In the genomic region with DNA sequence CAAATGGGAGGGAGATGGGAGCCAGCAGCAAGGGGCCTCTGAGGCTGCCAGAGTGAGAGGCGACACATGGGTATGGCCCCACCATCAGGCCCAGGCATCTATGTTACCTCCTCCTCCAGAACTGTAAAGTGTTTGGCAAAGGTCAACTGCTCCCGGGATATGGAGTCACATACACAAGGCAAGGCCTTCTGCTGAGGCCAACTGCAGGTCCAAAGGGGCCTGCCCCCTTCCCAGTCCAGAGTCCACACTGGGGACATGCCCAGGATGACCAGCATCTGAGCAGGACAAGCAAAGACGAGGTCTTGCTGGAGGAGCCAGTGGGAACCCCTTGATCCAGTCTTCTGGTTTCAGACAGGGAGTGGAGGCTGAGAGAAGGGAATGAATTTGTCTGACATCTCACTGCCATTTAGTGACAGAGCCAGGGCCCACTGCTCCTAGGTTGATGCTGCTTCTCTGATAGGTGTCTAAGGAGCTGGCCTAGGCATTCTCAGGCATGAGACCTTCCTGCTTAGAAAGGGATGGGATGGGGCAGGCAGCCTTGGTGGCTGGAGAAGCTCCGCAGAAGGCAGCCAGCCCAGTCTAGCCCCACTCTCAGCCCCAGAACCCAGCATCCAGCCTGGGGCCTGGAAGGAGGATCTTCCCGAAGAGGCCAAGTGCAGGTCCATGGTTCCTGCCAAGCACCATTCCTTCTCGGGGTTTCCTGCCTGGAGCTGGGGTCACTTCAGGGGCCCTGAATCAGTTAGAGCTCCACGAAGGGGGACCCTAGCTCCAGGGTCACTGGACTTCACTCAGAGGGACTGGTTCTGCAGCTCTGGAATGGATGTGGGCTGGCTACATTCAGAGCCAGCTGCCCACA, we compare ENCODE assay signal across 17 cellular contexts. TPM values are rescaled to one million over a fixed set of nuclear protein-coding genes. Genes with fewer than 3 reads are reported as not detected.
DNase-seq lines count a peak whose midpoint lies in the region; ATAC-seq and TF ChIP-seq lines count a peak whose summit lies in the region.
"Had no signal": no experiment of that assay in that cellular context is flagged by ENCODE, and none has a peak within 500 bp of the region (broad histone marks: within the 10 kb centered on the region; RNA-seq: fewer than 3 reads in every experiment).

No MANE protein-coding gene starts in this region.

- H3K9ac ChIP-seq in BLaER1 = no peak overlapping the region
- no peak overlapping the region for H3K9ac ChIP-seq in BLaER1 treated with 17β-estradiol and CSF1 and Interleukin-3, amounts not matched to agents 10 nM and 100 nM

- H3K27ac Mint-ChIP-seq in nephron progenitor cell = peak overlapping the region; percentile 22
- H3K27ac Mint-ChIP-seq in natural killer cell = no peak overlapping the region
- H3K27ac Mint-ChIP-seq: CD4-positive, alpha-beta T cell had no signal

- intact Hi-C loops in natural killer cell (cut with micrococcal nuclease) = no loop called here

- H3K4me3 ChIP-seq in BLaER1 = no peak overlapping the region
- H3K4me3 ChIP-seq in BLaER1 treated with 17β-estradiol and CSF1 and Interleukin-3, amounts not matched to agents 10 nM and 100 nM = no peak overlapping the region
- H3K4me3 ChIP-seq: HAP-1 had no signal

- H3K9me3 Mint-ChIP-seq in nephron progenitor cell = no peaks in the 10 kb centered on the region
- H3K9me3 Mint-ChIP-seq in natural killer cell = no peaks in the 10 kb centered on the region
- H3K9me3 Mint-ChIP-seq: CD14-positive monocyte; CD4-positive, alpha-beta T cell; CD8-positive, alpha-beta memory T cell had no signal

- H3K36me3 ChIP-seq in BLaER1 = no peaks in the 10 kb centered on the region
- H3K36me3 ChIP-seq in BLaER1 treated with 17β-estradiol and CSF1 and Interleukin-3, amounts not matched to agents 10 nM and 100 nM = no peaks in the 10 kb centered on the region
- H3K36me3 ChIP-seq: HAP-1 had no signal

- H3K4me1 ChIP-seq in BLaER1 = peaks cover 67% of the 10 kb centered on the region
- peaks cover 16 to 67% (median 62%) of the 10 kb centered on the region in 10 experiments; a peak in 19 of 20 replicates for H3K4me1 ChIP-seq in BLaER1 treated with 17β-estradiol and CSF1 and Interleukin-3, amounts not matched to agents 10 nM and 100 nM
- H3K4me1 ChIP-seq: HAP-1 had no signal

- H4K20me1 ChIP-seq in BLaER1 = peaks cover 6% of the 10 kb centered on the region; the same call in 1 of the 2 replicates
- H4K20me1 ChIP-seq in BLaER1 treated with 17β-estradiol and CSF1 and Interleukin-3, amounts not matched to agents 10 nM and 100 nM = peaks cover 0 to 56% (median 0%) of the 10 kb centered on the region in 11 experiments; a peak in 8 of 22 replicates

- no peak for DNase-seq in left lobe of liver (ENCODE audit: low spot score)
- DNase-seq in nephron progenitor cell = no peak
- no peak for DNase-seq in HCEC 1CT
- no peak for DNase-seq in natural killer cell
- DNase-seq in DMS153 (lab: John Stamatoyannopoulos, UW) = no peak
- DNase-seq: CD4-positive, alpha-beta T cell; CD8-positive, alpha-beta memory T cell; DMS 273 treated with DMSO at 0.1 percent for 48 hours; DMS53; DMS79 treated with DMSO at 0.1 percent for 48 hours; GF-D8 had no signal

- H3K36me3 Mint-ChIP-seq in nephron progenitor cell (ENCODE audit: low read depth) (no peaks in the 10 kb centered on the region), natural killer cell (no peaks in the 10 kb centered on the region)
- H3K36me3 Mint-ChIP-seq: CD8-positive, alpha-beta memory T cell had no signal

- H3K4me3 Mint-ChIP-seq in nephron progenitor cell = no peak overlapping the region
- H3K4me3 Mint-ChIP-seq in natural killer cell = no peak overlapping the region
- H3K4me3 Mint-ChIP-seq: CD14-positive monocyte; CD4-positive, alpha-beta T cell; CD8-positive, alpha-beta memory T cell had no signal

- no peak for TF ChIP-seq CTCF in nephron progenitor cell (IDR thresholded peaks at IDR 0.05)
- no peak for TF ChIP-seq CTCF in natural killer cell (IDR thresholded peaks at IDR 0.05)

- H3K4me1 Mint-ChIP-seq in nephron progenitor cell (peaks cover 39% of the 10 kb centered on the region), natural killer cell (peaks cover 0 to 4% of the 10 kb centered on the region in 2 donors)
- H3K4me1 Mint-ChIP-seq: CD8-positive, alpha-beta memory T cell had no signal

- H3K4me2 ChIP-seq in BLaER1 = peak overlapping the region; percentile 91
- H3K4me2 ChIP-seq in BLaER1 treated with 17β-estradiol and CSF1 and Interleukin-3, amounts not matched to agents 10 nM and 100 nM = peak overlapping the region in 8 of 11 experiments; percentile 18 to 97 (median 74); a peak in 16 of 22 replicates

- ATAC-seq in left lobe of liver (peak; percentile 19), natural killer cell (no peak)

- no peaks in the 10 kb centered on the region for H3K27me3 ChIP-seq in BLaER1
- H3K27me3 ChIP-seq in BLaER1 treated with 17β-estradiol and CSF1 and Interleukin-3, amounts not matched to agents 10 nM and 100 nM = peaks cover 0 to 5% (median 0%) of the 10 kb centered on the region in 11 experiments; a peak in 1 of 22 replicates

- H3K27me3 Mint-ChIP-seq in nephron progenitor cell (ENCODE audit: low read depth, poor library complexity) (peaks cover 29% of the 10 kb centered on the region), natural killer cell (ENCODE audit: low read depth in 2 of 2) (no peaks in the 10 kb centered on the region)
- H3K27me3 Mint-ChIP-seq: CD4-positive, alpha-beta T cell had no signal

- 0 out of 2 replicates have a peak overlapping the region, but pooled peaks have one; percentile 18 for H3K27ac ChIP-seq in BLaER1
- H3K27ac ChIP-seq in BLaER1 treated with 17β-estradiol and CSF1 and Interleukin-3, amounts not matched to agents 10 nM and 100 nM = no peak overlapping the region

- H3K9me3 ChIP-seq in BLaER1 = no peaks in the 10 kb centered on the region
- H3K9me3 ChIP-seq in BLaER1 treated with 17β-estradiol and CSF1 and Interleukin-3, amounts not matched to agents 10 nM and 100 nM (replicated peaks in 1 of 11) = no peaks in the 10 kb centered on the region
- H3K9me3 ChIP-seq: HAP-1 had no signal

RNA-seq across cellular contexts. Expression of a gene that starts 26.4 kb away (rescaled TPM):
- total RNA-seq in left lobe of liver = 0.20 TPM
- not detected for total RNA-seq in natural killer cell
- total RNA-seq: A673; CD4-positive, alpha-beta T cell; G401 had no signal

RNA-seq across cellular contexts. Expression of a gene that starts 56.6 kb away (rescaled TPM):
- total RNA-seq in left lobe of liver (64.5 TPM), natural killer cell (1 to 10 TPM in 1 of 3 donors, under 1 TPM in 2; 0.16 to 1.7 (median 0.34) TPM)
- total RNA-seq: CD4-positive, alpha-beta T cell had no signal

Comparison
In these comparisons a context has a peak if more than half of its experiments do, and no peak if none do; other contexts are left out.
1. RNA of a gene that starts 56.6 kb away (total RNA-seq): 64.5 TPM in left lobe of liver (single experiment); 0.16 to 1.7 TPM in natural killer cell; every median in the first group is over 10 times any median in the second.